37 cellular contexts compared by ENCODE assay signal in genomic region chr3:39224288-39224687, GRCh38. TPM values are rescaled to one million over a fixed set of nuclear protein-coding genes. Genes with fewer than 3 reads are reported as not detected.
"Had no signal": no experiment of that assay in that cellular context is flagged by ENCODE, and none has a peak within 500 bp of the region (broad histone marks: within the 10 kb centered on the region; RNA-seq: fewer than 3 reads in every experiment).

No MANE protein-coding gene starts in this region.

- H3K4me3 ChIP-seq: Peyer's patch, SJSA1 had no signal

- H3K4me3 Mint-ChIP-seq: activated B cell treated with CpG ODN at 0.5 μM for 24 hours; activated CD8-positive, alpha-beta T cell treated with anti-CD3 and anti-CD28 coated beads for 36 hours; activated naive CD8-positive, alpha-beta T cell treated with anti-CD3 and anti-CD28 coated beads for 36 hours; activated T-cell treated with anti-CD3 and anti-CD28 coated beads, Interleukin-2, amount 50 U/mL, for 72 hours; activated T-helper 17 cell treated with anti-CD3 and anti-CD28 coated beads, Interleukin-2, amount 50 U/mL, for 72 hours had no signal

- H3K36me3 ChIP-seq: brain microvascular endothelial cell, Peyer's patch, SJSA1 had no signal

- H3K27me3 Mint-ChIP-seq: activated B cell treated with CpG ODN at 0.5 μM for 24 hours had no signal

- H3K4me1 Mint-ChIP-seq: activated naive CD8-positive, alpha-beta T cell treated with anti-CD3 and anti-CD28 coated beads for 36 hours; activated T-helper 17 cell treated with anti-CD3 and anti-CD28 coated beads, Interleukin-2, amount 50 U/mL, for 72 hours had no signal

- DNase-seq: activated B cell treated with CpG ODN at 0.5 μM for 24 hours; activated CD4-positive, alpha-beta T cell treated with anti-CD3 and anti-CD28 coated beads for 4 hours; activated CD4-positive, CD25-positive, alpha-beta regulatory T cell treated with anti-CD3 and anti-CD28 coated beads, Interleukin-2, amount 50 U/mL, for 72 hours; activated CD8-positive, alpha-beta T cell treated with anti-CD3 and anti-CD28 coated beads for 36 hours; activated effector memory CD4-positive, alpha-beta T cell treated with anti-CD3 and anti-CD28 coated beads, Interleukin-2, amount 50 U/mL, for 16 hours; activated naive CD4-positive, alpha-beta T cell; activated naive CD4-positive, alpha-beta T cell treated with anti-CD3 and anti-CD28 coated beads, Interleukin-2, amount 50 U/mL, for 16 hours; activated naive CD8-positive, alpha-beta T cell treated with anti-CD3 and anti-CD28 coated beads for 36 hours; activated T-cell treated with anti-CD3 and anti-CD28 coated beads, Interleukin-2, amount 50 U/mL, for 1 hour; activated T-cell treated with anti-CD3 and anti-CD28 coated beads, Interleukin-2, amount 50 U/mL, for 72 hours; amniotic stem cell; aorta; brain microvascular endothelial cell; central memory CD4-positive, alpha-beta T cell; NCI-H1048; NCI-H1105 treated with DMSO at 0.1 percent for 48 hours; NCI-H1436; NCI-H1694; NCI-H1930; NCI-H2081 treated with DMSO at 0.1 percent for 48 hours; NCI-H226; NCI-H446 treated with DMSO at 0.1 percent for 48 hours; NCI-H524; NCI-H69; NK-92 treated with Interleukin-12 subunit alpha and Interleukin-12 subunit beta, amount 100 ng/mL, for 24 hours; PC-3; Peyer's patch; RPMI8226; SHP77 treated with DMSO at 0.1 percent for 48 hours; SW 1271; T-helper 1 cell; T-helper 2 cell; T-helper 9 cell had no signal

- H3K27ac ChIP-seq: brain microvascular endothelial cell, Peyer's patch, SJSA1, VCaP had no signal

- H3K9me3 Mint-ChIP-seq: activated B cell treated with CpG ODN at 0.5 μM for 24 hours; activated CD8-positive, alpha-beta T cell treated with anti-CD3 and anti-CD28 coated beads for 36 hours; activated naive CD8-positive, alpha-beta T cell treated with anti-CD3 and anti-CD28 coated beads for 36 hours; activated T-cell treated with anti-CD3 and anti-CD28 coated beads, Interleukin-2, amount 50 U/mL, for 72 hours; activated T-helper 17 cell treated with anti-CD3 and anti-CD28 coated beads, Interleukin-2, amount 50 U/mL, for 72 hours had no signal

- H3K4me1 ChIP-seq: Peyer's patch, SJSA1 had no signal

- H3K27ac Mint-ChIP-seq: activated B cell treated with CpG ODN at 0.5 μM for 24 hours; activated CD8-positive, alpha-beta T cell treated with anti-CD3 and anti-CD28 coated beads for 36 hours; activated naive CD8-positive, alpha-beta T cell treated with anti-CD3 and anti-CD28 coated beads for 36 hours; activated T-cell treated with anti-CD3 and anti-CD28 coated beads, Interleukin-2, amount 50 U/mL, for 72 hours; activated T-helper 17 cell treated with anti-CD3 and anti-CD28 coated beads, Interleukin-2, amount 50 U/mL, for 72 hours had no signal

- ATAC-seq: activated CD8-positive, alpha-beta T cell treated with anti-CD3 and anti-CD28 coated beads for 36 hours; activated T-cell treated with anti-CD3 and anti-CD28 coated beads, Interleukin-2, amount 50 U/mL, for 72 hours; activated T-helper 17 cell treated with anti-CD3 and anti-CD28 coated beads, Interleukin-2, amount 50 U/mL, for 72 hours; PC-3 had no signal

- H3K9me3 ChIP-seq: Peyer's patch, SJSA1 had no signal

- H3K36me3 Mint-ChIP-seq: activated naive CD8-positive, alpha-beta T cell treated with anti-CD3 and anti-CD28 coated beads for 36 hours had no signal

- H3K27me3 ChIP-seq: brain microvascular endothelial cell, Peyer's patch, SJSA1 had no signal

RNA-seq across cellular contexts. Expression of gene XIRP1, which starts 31.9 kb away (rescaled TPM):
- total RNA-seq: MCF 10A, PC-3 had no signal

RNA-seq across cellular contexts. Expression of gene CX3CR1, which starts 55.5 kb away (rescaled TPM):
- total RNA-seq: MCF 10A, PC-3, Peyer's patch, SJSA1 had no signal
